In the genomic region with DNA sequence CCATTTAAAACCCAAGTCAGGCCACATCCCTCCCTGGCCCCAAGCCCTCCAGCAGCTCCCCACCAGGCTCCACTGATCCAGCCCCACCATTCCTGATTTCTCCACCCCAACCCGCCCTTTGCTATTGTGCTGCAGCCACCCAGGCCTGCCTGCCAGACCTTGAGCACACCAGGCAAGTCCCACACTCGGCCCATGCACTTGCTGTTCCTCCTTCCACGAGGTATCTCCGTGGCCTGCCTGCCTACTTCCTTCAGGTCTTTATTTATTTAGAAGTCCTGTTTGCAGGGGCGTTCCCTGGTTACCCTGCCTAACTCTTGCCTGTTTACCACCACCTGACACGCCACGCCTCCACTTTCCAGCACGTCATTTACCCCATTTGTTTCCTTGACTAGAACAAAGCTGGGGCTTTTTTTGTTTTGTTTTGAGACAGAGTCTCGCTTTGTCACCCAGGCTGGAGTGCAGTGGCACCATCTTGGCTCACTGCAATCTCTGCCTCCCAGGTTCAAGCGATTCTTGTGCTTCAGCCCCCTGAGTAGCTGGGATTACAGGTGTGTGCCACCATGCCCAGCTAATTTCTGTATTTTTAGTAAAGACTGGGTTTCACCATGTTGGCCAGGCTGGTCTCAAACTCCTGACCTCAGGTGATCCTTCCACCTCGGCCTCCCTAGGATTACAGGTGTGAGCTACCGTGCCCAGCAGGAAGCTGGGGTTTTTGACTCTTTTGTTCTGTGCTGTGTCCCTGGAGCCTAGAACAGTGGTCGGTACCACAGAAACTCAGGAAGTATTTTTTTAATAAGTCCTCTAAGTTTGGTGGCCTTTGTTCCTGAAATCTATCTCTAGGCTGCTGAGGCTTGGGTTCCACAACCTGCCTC, we compare ENCODE assay signal across 9 cellular contexts. TPM values are rescaled to one million over a fixed set of nuclear protein-coding genes. Genes with fewer than 3 reads are reported as not detected.
DNase-seq lines count a peak whose midpoint lies in the region; ATAC-seq and TF ChIP-seq lines count a peak whose summit lies in the region.
"Had no signal": no experiment of that assay in that cellular context is flagged by ENCODE, and none has a peak within 500 bp of the region (broad histone marks: within the 10 kb centered on the region; RNA-seq: fewer than 3 reads in every experiment).

No MANE protein-coding gene starts in this region.

- peaks cover 9 to 21% (median 15%) of the 10 kb centered on the region in 3 donors for H3K27me3 Mint-ChIP-seq in immature natural killer cell (ENCODE audit: low read depth in 3 of 3)

- peak overlapping the region in 3 of 5 donors; percentile 39 to 89 (median 65) for H3K4me3 Mint-ChIP-seq in immature natural killer cell

- peak; percentile 52 for ATAC-seq in GM21529 (IDR thresholded peaks at IDR 0.05; ENCODE audit: unreplicated experiment)

- peaks cover 18 to 21% of the 10 kb centered on the region in 2 donors for H3K4me1 Mint-ChIP-seq in immature natural killer cell

- peak overlapping the region; percentile 84 to 100 (median 90) for H3K27ac Mint-ChIP-seq in immature natural killer cell

- DNase-seq in GM13977 (ENCODE audit: low spot score) = peak; percentile 81
- peak; percentile 39 for DNase-seq in MV-4-11 (lab: John Stamatoyannopoulos, UW)
- DNase-seq in activated T-cell treated with anti-CD3 and anti-CD28 coated beads, Interleukin-2, amount 50 U/mL, for 1 hour = peak; percentile 90
- DNase-seq in immature natural killer cell = peak; percentile 43 to 89 (median 58)
- DNase-seq in stimulated activated CD8-positive, alpha-beta memory T cell treated with anti-CD3 and anti-CD28 coated beads, Interleukin-12 subunit alpha, Interleukin-12 subunit beta, amount 100 ng/mL, for 4 hours (ENCODE audit: low read depth) = peak; percentile 78
- no peak for DNase-seq in Kasumi-1 (lab: John Stamatoyannopoulos, UW)
- DNase-seq in HuH-7.5 (ENCODE audit: low spot score) = no peak

- no peaks in the 10 kb centered on the region for H3K36me3 Mint-ChIP-seq in immature natural killer cell

- H3K9me3 Mint-ChIP-seq in immature natural killer cell = no peaks in the 10 kb centered on the region

- in situ Hi-C loops in GM13977 (cut with MboI; ENCODE audit: low pct_unique_long_range_greater_than_20kb, low sequenced_read_pairs, unreplicated experiment) = loop anchor here (10.0 kb wide), 2 partner anchors 105 to 245 kb away; partner anchors contain the start of genes MEI1 and SREBF2

- TF ChIP-seq CTCF in GM13977 (IDR thresholded peaks at IDR 0.05; ENCODE audit: extremely low read depth, insufficient read depth, missing control alignments) = no peak

RNA-seq across cellular contexts. Expression of gene CENPM, which starts 6.7 kb away (rescaled TPM):
- 1 to 10 TPM; 4.3 to 9.3 (median 5.5) TPM for polyA plus RNA-seq in immature natural killer cell

RNA-seq across cellular contexts. Expression of gene TNFRSF13C, which starts 13.6 kb away (rescaled TPM):
- polyA plus RNA-seq in immature natural killer cell = not detected

RNA-seq across cellular contexts. Expression of gene SHISA8, which starts 25.3 kb away (rescaled TPM):
- not detected for polyA plus RNA-seq in immature natural killer cell
- polyA plus RNA-seq: cardiac muscle cell had no signal

RNA-seq across cellular contexts. Expression of gene SEPTIN3, which starts 29.0 kb away (rescaled TPM):
- polyA plus RNA-seq in immature natural killer cell = not detected

Comparison
In these comparisons a context has a peak if more than half of its experiments do, and no peak if none do; other contexts are left out.
1. DNase-seq: peak in GM13977 (single experiment), MV-4-11 (single experiment), activated T-cell treated with anti-CD3 and anti-CD28 coated beads, Interleukin-2, amount 50 U/mL, for 1 hour (single experiment), immature natural killer cell (3 of 3) and stimulated activated CD8-positive, alpha-beta memory T cell treated with anti-CD3 and anti-CD28 coated beads, Interleukin-12 subunit alpha, Interleukin-12 subunit beta, amount 100 ng/mL, for 4 hours (single experiment); none in Kasumi-1 (0 of 2) and HuH-7.5 (single experiment).